ENCODE assay signal across 10 cellular contexts in genomic region chr6:163438940-163439335, GRCh38. TPM values are rescaled to one million over a fixed set of nuclear protein-coding genes. Genes with fewer than 3 reads are reported as not detected.
DNase-seq lines count a peak whose midpoint lies in the region; FAIRE-seq and TF ChIP-seq lines count a peak whose summit lies in the region.
"Had no signal": no experiment of that assay in that cellular context is flagged by ENCODE, and none has a peak within 500 bp of the region (broad histone marks: within the 10 kb centered on the region; RNA-seq: fewer than 3 reads in every experiment).

No MANE protein-coding gene starts in this region.

- no peaks in the 10 kb centered on the region for H3K9me3 Mint-ChIP-seq in chondrocyte (ENCODE audit: low read depth)
- no peaks in the 10 kb centered on the region for H3K9me3 Mint-ChIP-seq in mesothelial cell of epicardium
- H3K9me3 Mint-ChIP-seq: nephron had no signal

- no peak overlapping the region for H3K4me3 Mint-ChIP-seq in chondrocyte (ENCODE audit: unreplicated experiment)
- no peak overlapping the region for H3K4me3 Mint-ChIP-seq in mesothelial cell of epicardium
- H3K4me3 Mint-ChIP-seq: B cell, nephron had no signal

- no peaks in the 10 kb centered on the region for H3K27me3 Mint-ChIP-seq in chondrocyte (ENCODE audit: low read depth)
- no peaks in the 10 kb centered on the region for H3K27me3 Mint-ChIP-seq in mesothelial cell of epicardium (ENCODE audit: low read depth)
- H3K27me3 Mint-ChIP-seq: B cell had no signal

- H3K36me3 Mint-ChIP-seq in chondrocyte (ENCODE audit: low read depth) (peaks cover 2% of the 10 kb centered on the region), mesothelial cell of epicardium (no peaks in the 10 kb centered on the region)

- TF ChIP-seq CTCF in chondrocyte (IDR thresholded peaks at IDR 0.05) (no peak), mesothelial cell of epicardium (IDR thresholded peaks at IDR 0.05; ENCODE audit: unreplicated experiment) (no peak)

- peak overlapping the region; percentile 34 for H3K27ac Mint-ChIP-seq in chondrocyte (ENCODE audit: unreplicated experiment)
- no peak overlapping the region for H3K27ac Mint-ChIP-seq in mesothelial cell of epicardium
- H3K27ac Mint-ChIP-seq: B cell, nephron had no signal

- peak; percentile 49 to 51 for DNase-seq in SHP77 (lab: John Stamatoyannopoulos, UW)
- no peak for DNase-seq in SHP77 treated with DMSO at 0.1 percent for 48 hours (lab: John Stamatoyannopoulos, UW)
- DNase-seq in NCI-H1105 treated with DMSO at 0.1 percent for 48 hours (lab: John Stamatoyannopoulos, UW) = peak; percentile 54
- no peak for DNase-seq in chondrocyte (ENCODE audit: low spot score)
- peak; percentile 28 to 33 for DNase-seq in stimulated activated CD4-positive, alpha-beta T cell treated with anti-CD3 and anti-CD28 coated beads, Interleukin-2, amount 100 ng/mL, for 24 hours
- no peak for DNase-seq in mesothelial cell of epicardium (ENCODE audit: low spot score in 2 of 2, unreplicated experiment in 2 of 2)
- no peak for DNase-seq in frontal cortex (ENCODE audit: low spot score in 2 of 2)
- DNase-seq in dedifferentiated amniotic fluid mesenchymal stem cell (ENCODE audit: extremely low spot score) = no peak

- peaks cover 65% of the 10 kb centered on the region for H3K4me1 Mint-ChIP-seq in chondrocyte (ENCODE audit: low read depth)
- peaks cover 10% of the 10 kb centered on the region for H3K4me1 Mint-ChIP-seq in mesothelial cell of epicardium

- FAIRE-seq in frontal cortex (lab: Jason Lieb, UNC) = no peak

RNA-seq across cellular contexts. Expression of gene QKI, which starts 24.4 kb away (rescaled TPM):
- total RNA-seq in chondrocyte (189 to 266 TPM (median 195 TPM) in 3 replicates), mesothelial cell of epicardium (129 to 138 TPM (median 133 TPM) in 3 replicates), frontal cortex (218 TPM)

Comparison
In these comparisons a context has a peak if more than half of its experiments do, and no peak if none do; other contexts are left out.
1. DNase-seq: peak in SHP77 (2 of 2), NCI-H1105 treated with DMSO at 0.1 percent for 48 hours (single experiment) and stimulated activated CD4-positive, alpha-beta T cell treated with anti-CD3 and anti-CD28 coated beads, Interleukin-2, amount 100 ng/mL, for 24 hours (2 of 2); none in SHP77 treated with DMSO at 0.1 percent for 48 hours (single experiment), chondrocyte (single experiment), mesothelial cell of epicardium (0 of 2), frontal cortex (0 of 2) and dedifferentiated amniotic fluid mesenchymal stem cell (single experiment).